9 cellular contexts compared by ENCODE assay signal in genomic region chr11:119373917-119374631, GRCh38. TPM values are rescaled to one million over a fixed set of nuclear protein-coding genes. Genes with fewer than 3 reads are reported as not detected.
DNase-seq lines count a peak whose midpoint lies in the region; ATAC-seq and TF ChIP-seq lines count a peak whose summit lies in the region.
"Had no signal": no experiment of that assay in that cellular context is flagged by ENCODE, and none has a peak within 500 bp of the region (broad histone marks: within the 10 kb centered on the region; RNA-seq: fewer than 3 reads in every experiment).

No MANE protein-coding gene starts in this region.

- POLR2A ChIA-PET in HCT116 (lab: Charles Lee) = interaction anchor here (1.4 kb wide), 1 partner anchor 36 kb away, joined by 3 read pairs; no protein-coding TSS in a partner anchor

- no TSS peak for BruUV-seq in HCT116 (replicated peaks; lab: Mats Ljungman, UMichigan)

- peak; percentile 80 for TF ChIP-seq CTCF in CD14-positive monocyte (IDR thresholded peaks at IDR 0.05)
- TF ChIP-seq CTCF in HCT116 (IDR thresholded peaks at IDR 0.05 in 2 of 3, conservative IDR thresholded peaks at IDR 0.05 in 1 of 3; ENCODE audit: borderline replicate concordance in 1 of 3, insufficient read depth in 1 of 3, low read depth in 2 of 3, low read length in 2 of 3) = peak; percentile 94 to 96 (median 95)
- peak; percentile 92 to 99 for TF ChIP-seq CTCF in fibroblast of lung (conservative IDR thresholded peaks at IDR 0.05 in 1 of 2, IDR thresholded peaks at IDR 0.05 in 1 of 2; ENCODE audit: low read depth in 1 of 2, low read length in 2 of 2)
- peak; percentile 87 for TF ChIP-seq CTCF in nephron progenitor cell (IDR thresholded peaks at IDR 0.05)

- H3K27ac ChIP-seq in HCT116 (ENCODE audit: low read depth, low read length) (no peak overlapping the region), fibroblast of lung (ENCODE audit: insufficient read depth, low read length) (no peak overlapping the region)

- intact Hi-C loops in CD14-positive monocyte (cut with micrococcal nuclease) (no loop called here), HCT116 (cut with micrococcal nuclease) (loop anchor here (1.0 kb wide), 1 partner anchor 18 kb away; no protein-coding TSS in a partner anchor)

- ATAC-seq in HCT116 = peak; percentile 80
- ATAC-seq in activated CD8-positive, alpha-beta memory T cell treated with anti-CD3 and anti-CD28 coated beads, Interleukin-2, amount 10 ng/mL, durations not matched to agents 7 days and 5 days = peak; percentile 66
- no peak for ATAC-seq in GM21529 (IDR thresholded peaks at IDR 0.05; ENCODE audit: unreplicated experiment)
- ATAC-seq in stimulated activated memory B cell treated with anti-CD40 and anti-IgM and Interleukin-4, amounts not matched to agents 10 μg/mL and 1 μg/mL and 100 μg/mL, for 72 hours = no peak

- H3K36me3 ChIP-seq in HCT116 (ENCODE audit: control insufficient read depth in 1 of 2, insufficient read depth in 2 of 2, low read length in 2 of 2) (no peaks in the 10 kb centered on the region), fibroblast of lung (ENCODE audit: control insufficient read depth, insufficient read depth, low read length) (no peaks in the 10 kb centered on the region)

- no peaks in the 10 kb centered on the region for H3K4me1 Mint-ChIP-seq in CD14-positive monocyte
- H3K4me1 Mint-ChIP-seq in activated CD8-positive, alpha-beta memory T cell treated with anti-CD3 and anti-CD28 coated beads, Interleukin-2, amount 10 ng/mL, durations not matched to agents 7 days and 5 days = peaks cover 27% of the 10 kb centered on the region
- H3K4me1 Mint-ChIP-seq in nephron progenitor cell = peaks cover 76% of the 10 kb centered on the region
- no peaks in the 10 kb centered on the region for H3K4me1 Mint-ChIP-seq in stimulated activated memory B cell treated with anti-CD40 and anti-IgM and Interleukin-4, amounts not matched to agents 10 μg/mL and 1 μg/mL and 100 μg/mL, for 72 hours
- H3K4me1 Mint-ChIP-seq: naive B cell had no signal

- CTCF ChIA-PET in HCT116 (lab: Charles Lee) = interaction anchor here (0.5 to 7.5 kb wide), 11 partner anchors 9 to 732 kb away, joined by 3 to 54 read pairs (median 5); partner anchors contain the start of genes CBL, DPAGT1 and NLRX1
- CTCF ChIA-PET in activated CD8-positive, alpha-beta memory T cell treated with anti-CD3 and anti-CD28 coated beads, Interleukin-2, amount 10 ng/mL, durations not matched to agents 7 days and 5 days (lab: Charles Lee) = interaction anchor here (0.7 to 18.1 kb wide), 9 partner anchors 7 to 101 kb away, joined by 3 to 318 read pairs (median 11); partner anchors contain the start of genes C1QTNF5 and USP2

- H3K27me3 ChIP-seq in HCT116 (ENCODE audit: insufficient read depth, low read length) (no peaks in the 10 kb centered on the region), fibroblast of lung (ENCODE audit: control insufficient read depth, insufficient read depth, low read length) (peaks cover 2% of the 10 kb centered on the region)

- H3K4me1 ChIP-seq in HCT116 (ENCODE audit: control insufficient read depth in 1 of 2, insufficient read depth in 2 of 2, low read length in 2 of 2) = peaks cover 19 to 39% of the 10 kb centered on the region in 2 experiments
- H3K4me1 ChIP-seq in fibroblast of lung (ENCODE audit: control insufficient read depth, extremely low read depth, insufficient read depth, low read length) = peaks cover 32% of the 10 kb centered on the region

- H3K4me3 Mint-ChIP-seq in CD14-positive monocyte (no peak overlapping the region), nephron progenitor cell (no peak overlapping the region)
- no peak overlapping the region for H3K4me3 Mint-ChIP-seq in activated CD8-positive, alpha-beta memory T cell treated with anti-CD3 and anti-CD28 coated beads, Interleukin-2, amount 10 ng/mL, durations not matched to agents 7 days and 5 days
- no peak overlapping the region for H3K4me3 Mint-ChIP-seq in stimulated activated memory B cell treated with anti-CD40 and anti-IgM and Interleukin-4, amounts not matched to agents 10 μg/mL and 1 μg/mL and 100 μg/mL, for 72 hours
- H3K4me3 Mint-ChIP-seq: naive B cell had no signal

- DNase-seq in CD14-positive monocyte (ENCODE audit: low spot score) = no peak
- DNase-seq in HCT116 (ENCODE audit: low read depth, low spot score) = no peak
- peak; percentile 88 for DNase-seq in NCI-H69 (lab: John Stamatoyannopoulos, UW)
- no peak for DNase-seq in activated CD8-positive, alpha-beta memory T cell treated with anti-CD3 and anti-CD28 coated beads, Interleukin-2, amount 10 ng/mL, durations not matched to agents 7 days and 5 days
- DNase-seq in fibroblast of lung (ENCODE audit: low read depth in 2 of 2) = peak; percentile 60 to 86
- peak; percentile 86 for DNase-seq in nephron progenitor cell
- DNase-seq: naive B cell had no signal

- H3K27me3 Mint-ChIP-seq in CD14-positive monocyte (ENCODE audit: low read depth in 3 of 3) = peaks cover 0 to 11% (median 10%) of the 10 kb centered on the region in 3 donors
- H3K27me3 Mint-ChIP-seq in activated CD8-positive, alpha-beta memory T cell treated with anti-CD3 and anti-CD28 coated beads, Interleukin-2, amount 10 ng/mL, durations not matched to agents 7 days and 5 days = peaks cover 4% of the 10 kb centered on the region
- peaks cover 23% of the 10 kb centered on the region for H3K27me3 Mint-ChIP-seq in nephron progenitor cell (ENCODE audit: low read depth, poor library complexity)
- H3K27me3 Mint-ChIP-seq in stimulated activated memory B cell treated with anti-CD40 and anti-IgM and Interleukin-4, amounts not matched to agents 10 μg/mL and 1 μg/mL and 100 μg/mL, for 72 hours = peaks cover 62% of the 10 kb centered on the region

- H3K9me3 ChIP-seq in HCT116 (ENCODE audit: control insufficient read depth in 1 of 2, insufficient read depth in 1 of 2, low read depth in 1 of 2, low read length in 2 of 2) (no peaks in the 10 kb centered on the region), fibroblast of lung (ENCODE audit: control insufficient read depth, insufficient read depth, low read depth, low read length) (no peaks in the 10 kb centered on the region)

- H3K9ac ChIP-seq in HCT116 (ENCODE audit: low read length) (no peak overlapping the region), fibroblast of lung (ENCODE audit: insufficient read depth, low read length) (no peak overlapping the region)

- RAD21 ChIA-PET in HCT116 (lab: Charles Lee; ENCODE audit: low non-redundant PET in 1 of 2, low total read pairs in 2 of 2, uncharacterized antibody in 2 of 2, unreplicated experiment in 2 of 2) = interaction anchor here (0.6 to 0.9 kb wide), 2 partner anchors 18 kb away, joined by 3 to 4 read pairs; no protein-coding TSS in a partner anchor

- no peaks in the 10 kb centered on the region for H3K79me2 ChIP-seq in HCT116 (ENCODE audit: insufficient read depth, low read length)
- H3K79me2 ChIP-seq in fibroblast of lung (ENCODE audit: control insufficient read depth, insufficient read depth, low read length) = no peaks in the 10 kb centered on the region

- H3K4me3 ChIP-seq in HCT116 (replicated peaks in 1 of 2; ENCODE audit: low read depth in 1 of 2, low read length in 2 of 2) = no peak overlapping the region
- H3K4me3 ChIP-seq in fibroblast of lung (replicated peaks in 1 of 4; ENCODE audit: control extremely low read depth in 1 of 4, insufficient read depth in 1 of 4, low read depth in 3 of 4, low read length in 4 of 4) = no peak overlapping the region

- H3K9me3 Mint-ChIP-seq in CD14-positive monocyte (no peaks in the 10 kb centered on the region), nephron progenitor cell (no peaks in the 10 kb centered on the region)
- no peaks in the 10 kb centered on the region for H3K9me3 Mint-ChIP-seq in activated CD8-positive, alpha-beta memory T cell treated with anti-CD3 and anti-CD28 coated beads, Interleukin-2, amount 10 ng/mL, durations not matched to agents 7 days and 5 days (ENCODE audit: low read depth)
- H3K9me3 Mint-ChIP-seq in stimulated activated memory B cell treated with anti-CD40 and anti-IgM and Interleukin-4, amounts not matched to agents 10 μg/mL and 1 μg/mL and 100 μg/mL, for 72 hours = no peaks in the 10 kb centered on the region
- H3K9me3 Mint-ChIP-seq: naive B cell had no signal

- H3K27ac Mint-ChIP-seq in CD14-positive monocyte = no peak overlapping the region
- H3K27ac Mint-ChIP-seq in activated CD8-positive, alpha-beta memory T cell treated with anti-CD3 and anti-CD28 coated beads, Interleukin-2, amount 10 ng/mL, durations not matched to agents 7 days and 5 days = peak overlapping the region; percentile 62
- H3K27ac Mint-ChIP-seq in nephron progenitor cell = no peak overlapping the region
- H3K27ac Mint-ChIP-seq in stimulated activated memory B cell treated with anti-CD40 and anti-IgM and Interleukin-4, amounts not matched to agents 10 μg/mL and 1 μg/mL and 100 μg/mL, for 72 hours = no peak overlapping the region
- H3K27ac Mint-ChIP-seq: naive B cell had no signal

- no peaks in the 10 kb centered on the region for H4K20me1 ChIP-seq in HCT116 (ENCODE audit: insufficient read depth)
- no peaks in the 10 kb centered on the region for H4K20me1 ChIP-seq in fibroblast of lung (ENCODE audit: control insufficient read depth, extremely low read depth, insufficient read depth, low read length)

- H3K4me2 ChIP-seq in HCT116 (ENCODE audit: low read length) (no peak overlapping the region), fibroblast of lung (ENCODE audit: extremely low read depth, insufficient read depth, low read length) (no peak overlapping the region)

- no peak overlapping the region for H2AFZ ChIP-seq in HCT116 (ENCODE audit: low read depth, low read length, poor library complexity, severe bottlenecking)
- no peak overlapping the region for H2AFZ ChIP-seq in fibroblast of lung (ENCODE audit: low read length)

- no peaks in the 10 kb centered on the region for H3K9me2 ChIP-seq in HCT116 (ENCODE audit: insufficient read depth)

- no peak for TF ChIP-seq POLR2A in HCT116 (IDR thresholded peaks at IDR 0.05; ENCODE audit: borderline replicate concordance, extremely low read depth, insufficient read depth, insufficient read length)

- peak; percentile 96 for TF ChIP-seq RAD21 in HCT116 (IDR thresholded peaks at IDR 0.05; ENCODE audit: low read depth)

- no peaks in the 10 kb centered on the region for H3K36me3 Mint-ChIP-seq in CD14-positive monocyte
- H3K36me3 Mint-ChIP-seq in activated CD8-positive, alpha-beta memory T cell treated with anti-CD3 and anti-CD28 coated beads, Interleukin-2, amount 10 ng/mL, durations not matched to agents 7 days and 5 days = no peaks in the 10 kb centered on the region
- no peaks in the 10 kb centered on the region for H3K36me3 Mint-ChIP-seq in nephron progenitor cell (ENCODE audit: low read depth)
- no peaks in the 10 kb centered on the region for H3K36me3 Mint-ChIP-seq in stimulated activated memory B cell treated with anti-CD40 and anti-IgM and Interleukin-4, amounts not matched to agents 10 μg/mL and 1 μg/mL and 100 μg/mL, for 72 hours
- H3K36me3 Mint-ChIP-seq: naive B cell had no signal

RNA-seq across cellular contexts. Expression of gene USP2, which starts 7.4 kb away (rescaled TPM):
- polyA plus RNA-seq in CD14-positive monocyte (not detected), fibroblast of lung (0.66 and 1.0 TPM in 2 replicates)
- total RNA-seq in HCT116 (2021; ENCODE audit: unreplicated experiment) (5.0 TPM), fibroblast of lung (0.77 and 2.3 TPM in 2 replicates)
- polyA plus RNA-seq in HCT116 (2012) = 3.6 and 4.0 TPM in 2 replicates
- under 1 TPM; 0.28 to 0.76 TPM for total RNA-seq in activated CD8-positive, alpha-beta memory T cell treated with anti-CD3 and anti-CD28 coated beads, Interleukin-2, amount 10 ng/mL, durations not matched to agents 7 days and 5 days
- polyA plus RNA-seq in fibroblast of lung (2012) = 0.78 and 0.98 TPM in 2 replicates
- polyA minus RNA-seq in fibroblast of lung (ENCODE audit: low replicate concordance) = 1.4 and 7.7 TPM in 2 replicates

RNA-seq across cellular contexts. Expression of gene MFRP, which starts 27.6 kb away (rescaled TPM):
- not detected for polyA plus RNA-seq in CD14-positive monocyte
- total RNA-seq in HCT116 (2021; ENCODE audit: unreplicated experiment) = not detected
- not detected in 2 replicates for polyA plus RNA-seq in HCT116 (2012)
- total RNA-seq in activated CD8-positive, alpha-beta memory T cell treated with anti-CD3 and anti-CD28 coated beads, Interleukin-2, amount 10 ng/mL, durations not matched to agents 7 days and 5 days = not detected
- not detected in 2 replicates for total RNA-seq in fibroblast of lung
- polyA plus RNA-seq in fibroblast of lung = not detected in 2 replicates
- not detected in 2 replicates for polyA plus RNA-seq in fibroblast of lung (2012)
- polyA minus RNA-seq in fibroblast of lung (ENCODE audit: low replicate concordance) = not detected in 2 replicates

RNA-seq across cellular contexts. Expression of gene C1QTNF5, which starts 33.4 kb away (rescaled TPM):
- polyA plus RNA-seq in CD14-positive monocyte = not detected
- total RNA-seq in HCT116 (2021; ENCODE audit: unreplicated experiment) = not detected
- not detected in 2 replicates for polyA plus RNA-seq in HCT116 (2012)
- not detected for total RNA-seq in activated CD8-positive, alpha-beta memory T cell treated with anti-CD3 and anti-CD28 coated beads, Interleukin-2, amount 10 ng/mL, durations not matched to agents 7 days and 5 days
- total RNA-seq in fibroblast of lung = 32.0 and 34.4 TPM in 2 replicates
- polyA plus RNA-seq in fibroblast of lung = 13.4 and 13.6 TPM in 2 replicates
- polyA plus RNA-seq in fibroblast of lung (2012) = 23.0 and 28.9 TPM in 2 replicates
- 10.6 and 14.9 TPM in 2 replicates for polyA minus RNA-seq in fibroblast of lung (ENCODE audit: low replicate concordance)

RNA-seq across cellular contexts. Expression of gene RNF26, which starts 39.7 kb away (rescaled TPM):
- 10 to 100 TPM; 20.5 to 27.6 TPM for polyA plus RNA-seq in CD14-positive monocyte
- 45.6 TPM for total RNA-seq in HCT116 (2021; ENCODE audit: unreplicated experiment)
- polyA plus RNA-seq in HCT116 (2012) = 49.8 and 55.4 TPM in 2 replicates
- total RNA-seq in activated CD8-positive, alpha-beta memory T cell treated with anti-CD3 and anti-CD28 coated beads, Interleukin-2, amount 10 ng/mL, durations not matched to agents 7 days and 5 days = 10 to 100 TPM; 38.7 to 42.1 TPM
- total RNA-seq in fibroblast of lung = 4.1 and 7.1 TPM in 2 replicates
- 22.9 and 38.0 TPM in 2 replicates for polyA plus RNA-seq in fibroblast of lung
- polyA plus RNA-seq in fibroblast of lung (2012) = 27.6 and 45.2 TPM in 2 replicates
- 113 and 145 TPM in 2 replicates for polyA minus RNA-seq in fibroblast of lung (ENCODE audit: low replicate concordance)

RNA-seq across cellular contexts. Expression of gene THY1, which starts 48.9 kb away (rescaled TPM):
- polyA plus RNA-seq in CD14-positive monocyte (not detected), fibroblast of lung (824 and 1,700 TPM in 2 replicates)
- total RNA-seq in HCT116 (2021; ENCODE audit: unreplicated experiment) (1.1 TPM), fibroblast of lung (105 and 292 TPM in 2 replicates)
- 0.04 and 0.05 TPM in 2 replicates for polyA plus RNA-seq in HCT116 (2012)
- total RNA-seq in activated CD8-positive, alpha-beta memory T cell treated with anti-CD3 and anti-CD28 coated beads, Interleukin-2, amount 10 ng/mL, durations not matched to agents 7 days and 5 days = under 1 TPM in 1 of 2 experiments, not detected in 1; 0.30 TPM
- polyA plus RNA-seq in fibroblast of lung (2012) = 595 and 805 TPM in 2 replicates
- polyA minus RNA-seq in fibroblast of lung (ENCODE audit: low replicate concordance) = 1,722 and 2,470 TPM in 2 replicates

Comparison
In these comparisons a context has a peak if more than half of its experiments do, and no peak if none do; other contexts are left out.
1. DNase-seq: peak in NCI-H69 (single experiment), fibroblast of lung (2 of 2) and nephron progenitor cell (single experiment); none in CD14-positive monocyte (single experiment), HCT116 (single experiment) and activated CD8-positive, alpha-beta memory T cell treated with anti-CD3 and anti-CD28 coated beads, Interleukin-2, amount 10 ng/mL, durations not matched to agents 7 days and 5 days (single experiment).
2. ATAC-seq: peak in HCT116 (single experiment) and activated CD8-positive, alpha-beta memory T cell treated with anti-CD3 and anti-CD28 coated beads, Interleukin-2, amount 10 ng/mL, durations not matched to agents 7 days and 5 days (single experiment); none in GM21529 (single experiment) and stimulated activated memory B cell treated with anti-CD40 and anti-IgM and Interleukin-4, amounts not matched to agents 10 μg/mL and 1 μg/mL and 100 μg/mL, for 72 hours (single experiment).
3. RNA of gene C1QTNF5, which starts 33.4 kb away (total RNA-seq): 32.0 to 34.4 TPM in fibroblast of lung; not detected in HCT116 (single experiment) and not detected in activated CD8-positive, alpha-beta memory T cell treated with anti-CD3 and anti-CD28 coated beads, Interleukin-2, amount 10 ng/mL, durations not matched to agents 7 days and 5 days; every median in the first group is over 10 times any median in the second.
4. Peak in every context shown above with its lines, with median percentiles within 50 percentile points of each other: CTCF ChIP-seq.